8 cellular contexts compared by ENCODE assay signal in the genomic region with DNA sequence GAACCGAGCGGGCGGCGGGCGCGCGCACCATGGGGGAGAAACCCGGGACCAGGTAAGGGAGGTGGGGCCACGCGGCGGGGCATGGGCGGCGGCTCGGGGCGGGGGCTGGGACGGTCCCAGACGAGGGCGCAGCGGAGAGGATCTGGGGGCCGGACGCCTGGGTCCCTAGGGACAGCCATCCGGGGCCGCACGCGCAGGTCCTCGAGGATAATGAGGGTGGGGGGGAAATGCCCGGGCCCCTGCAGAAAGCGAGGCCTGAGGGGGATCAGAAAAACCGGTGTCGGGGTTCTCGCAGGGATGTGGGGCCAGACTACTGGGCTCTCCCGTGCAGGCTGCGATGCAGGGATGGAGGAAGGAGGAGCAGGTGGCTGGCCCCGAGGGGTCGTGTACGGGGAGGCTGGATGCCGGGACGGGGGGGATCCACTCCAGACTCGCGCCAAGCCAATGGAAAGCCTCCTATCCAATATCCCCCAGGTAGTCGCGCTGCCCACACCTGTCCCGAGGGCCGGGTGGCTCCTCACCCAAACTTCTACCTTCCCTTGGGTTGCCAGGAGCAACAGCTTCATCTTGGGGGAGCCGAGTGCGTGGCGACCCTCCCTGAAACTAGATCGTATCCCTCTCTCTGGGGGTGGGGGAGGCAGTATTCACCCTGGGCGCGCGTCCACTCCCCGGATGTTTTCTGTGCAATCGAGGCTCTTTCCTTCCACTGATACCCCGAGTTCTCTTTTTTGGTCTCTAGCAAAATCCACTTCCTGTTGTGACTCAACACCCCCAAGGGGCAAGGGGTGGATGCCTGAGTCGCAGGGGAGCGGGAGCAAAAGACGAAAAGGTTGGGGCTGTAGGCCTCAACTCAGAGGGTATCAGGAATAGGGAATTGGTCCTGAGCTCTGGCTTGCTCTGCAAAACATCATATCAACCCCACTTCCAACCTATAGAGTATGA. TPM values are rescaled to one million over a fixed set of nuclear protein-coding genes. Genes with fewer than 3 reads are reported as not detected.
DNase-seq lines count a peak whose midpoint lies in the region; ATAC-seq and TF ChIP-seq lines count a peak whose summit lies in the region.

No MANE protein-coding gene starts in this region.

- WGBS in mammary epithelial cell (ENCODE audit: low coverage, missing lambda C conversion rate), result 31% methylated on average over 11 of the region's 57 CpGs
- 7% methylated on average over 35 of the region's 57 CpGs for WGBS in right lobe of liver (ENCODE audit: insufficient coverage, low coverage, low lambda C conversion rate, missing lambda C conversion rate)

- TF ChIP-seq POLR2A in right lobe of liver (IDR thresholded peaks at IDR 0.05), result peak; percentile 14

- peak overlapping the region; percentile 95 for H3K4me2 ChIP-seq in mammary epithelial cell (ENCODE audit: insufficient read depth, low read depth, low read length)

- H3K4me1 ChIP-seq in mammary epithelial cell (ENCODE audit: insufficient read depth, low read length), result peaks cover 14% of the 10 kb centered on the region
- peaks cover 0 to 31% (median 16%) of the 10 kb centered on the region in 4 donors for H3K4me1 ChIP-seq in right lobe of liver

- H3K27ac ChIP-seq in C4-2B, result peak overlapping the region; percentile 72
- H3K27ac ChIP-seq in mammary epithelial cell (ENCODE audit: insufficient read depth, low read depth, low read length), result no peak overlapping the region
- peak overlapping the region; percentile 74 to 89 (median 77) for H3K27ac ChIP-seq in right lobe of liver

- CTCF ChIA-PET in mammary epithelial cell (lab: Charles Lee; ENCODE audit: low non-redundant PET), result no interaction called here

- peak; percentile 9 for ATAC-seq in HG02642 (IDR thresholded peaks at IDR 0.05; ENCODE audit: poor library complexity, unreplicated experiment)
- ATAC-seq in right lobe of liver, result peak in 1 of 4 donors; percentile 0
- ATAC-seq in HG02610 (IDR thresholded peaks at IDR 0.05; ENCODE audit: unreplicated experiment), result no peak

- H3K27me3 ChIP-seq in mammary epithelial cell (ENCODE audit: insufficient read depth, low read length) (no peaks in the 10 kb centered on the region), right lobe of liver (no peaks in the 10 kb centered on the region)

- H3K79me2 ChIP-seq in mammary epithelial cell (ENCODE audit: insufficient read depth, low read length), result peaks cover 5% of the 10 kb centered on the region

- H3K9me3 ChIP-seq in mammary epithelial cell (replicated peaks; ENCODE audit: insufficient read depth, low read length) (no peaks in the 10 kb centered on the region), right lobe of liver (no peaks in the 10 kb centered on the region)

- H3K4me3 ChIP-seq in mammary epithelial cell (replicated peaks in 1 of 3; ENCODE audit: insufficient read depth in 1 of 3, low read depth in 2 of 3, low read length in 3 of 3) (peak overlapping the region; percentile 50 to 63 (median 63)), right lobe of liver (peak overlapping the region; percentile 58 to 65 (median 58))

- intact Hi-C loops in mammary epithelial cell (cut with micrococcal nuclease) (loop anchor here (1.0 to 2.0 kb wide), 6 partner anchors 20 to 192 kb away; a partner anchor contains a TSS), right lobe of liver (cut with DNase I) (no loop called here)

- peak overlapping the region; percentile 81 for H2AFZ ChIP-seq in mammary epithelial cell (ENCODE audit: low read depth, low read length)

- peak overlapping the region; percentile 65 for H3K9ac ChIP-seq in mammary epithelial cell (ENCODE audit: insufficient read depth, low read length)

- DNase-seq in T-helper 22 cell (ENCODE audit: low read depth) (peak; percentile 40), mammary epithelial cell (no peak), right lobe of liver (peak in 2 of 3 donors; percentile 51 to 75), OCI-M1 (lab: John Stamatoyannopoulos, UW) (no peak)
- peak; percentile 13 to 61 (median 34) for DNase-seq in stimulated activated naive CD4-positive, alpha-beta T cell (lab: John Stamatoyannopoulos, UW)

- no peaks in the 10 kb centered on the region for H4K20me1 ChIP-seq in mammary epithelial cell (ENCODE audit: insufficient read depth, low read length)

- dilution Hi-C loops in mammary epithelial cell (cut with HindIII; ENCODE audit: low sequenced_read_pairs), result no loop called here

- TF ChIP-seq CTCF in C4-2B (conservative IDR thresholded peaks at IDR 0.05), result no peak
- no peak for TF ChIP-seq CTCF in mammary epithelial cell (conservative IDR thresholded peaks at IDR 0.05 in 1 of 2, IDR thresholded peaks at IDR 0.05 in 1 of 2; ENCODE audit: extremely low read depth in 1 of 2, insufficient read depth in 1 of 2, low read depth in 1 of 2, low read length in 2 of 2)
- no peak for TF ChIP-seq CTCF in right lobe of liver (IDR thresholded peaks at IDR 0.05)

- in situ Hi-C loops in mammary epithelial cell (cut with MboI; ENCODE audit: low sequenced_read_pairs in 2 of 2), result no loop called here

- BruUV-seq in mammary epithelial cell (replicated peaks; lab: Mats Ljungman, UMichigan), result no TSS peak

- H3K36me3 ChIP-seq in mammary epithelial cell (ENCODE audit: insufficient read depth, low read length), result no peaks in the 10 kb centered on the region
- no peaks in the 10 kb centered on the region for H3K36me3 ChIP-seq in right lobe of liver

RNA-seq across cellular contexts. Expression of a gene that starts 0.5 kb away (rescaled TPM):
- total RNA-seq in mammary epithelial cell (10 to 100 TPM in 1 of 2 donors, 1 to 10 TPM in 1; 3.5 to 14.4 TPM), right lobe of liver (10 to 100 TPM; 18.2 to 38.6 (median 23.9) TPM)
- polyA plus RNA-seq in mammary epithelial cell, result 14.6 TPM
- 23.4 TPM for polyA minus RNA-seq in mammary epithelial cell

RNA-seq across cellular contexts. Expression of a gene that starts 7.0 kb away (rescaled TPM):
- total RNA-seq in mammary epithelial cell, result 10 to 100 TPM; 29.0 to 56.6 TPM
- polyA plus RNA-seq in mammary epithelial cell, result 19.1 TPM
- 94.6 TPM for polyA minus RNA-seq in mammary epithelial cell
- 10 to 100 TPM; 11.5 to 22.2 (median 16.1) TPM for total RNA-seq in right lobe of liver

RNA-seq across cellular contexts. Expression of a gene that starts 20.3 kb away (rescaled TPM):
- 10 to 100 TPM; 12.7 to 16.4 TPM for total RNA-seq in mammary epithelial cell
- polyA plus RNA-seq in mammary epithelial cell, result 53.3 TPM
- 24.2 TPM for polyA minus RNA-seq in mammary epithelial cell
- total RNA-seq in right lobe of liver, result 10 to 100 TPM in 5 of 6 experiments, 1 to 10 TPM in 1; 10.0 to 21.1 (median 16.2) TPM

RNA-seq across cellular contexts. Expression of a gene that starts 28.7 kb away (rescaled TPM):
- total RNA-seq in mammary epithelial cell (under 1 TPM; 0.33 to 0.52 TPM), right lobe of liver (1 to 10 TPM in 5 of 6 experiments, under 1 TPM in 1; 0.70 to 6.5 (median 1.9) TPM)
- polyA plus RNA-seq in mammary epithelial cell, result 0.24 TPM
- polyA minus RNA-seq in mammary epithelial cell, result not detected

RNA-seq across cellular contexts. Expression of a gene that starts 28.8 kb away (rescaled TPM):
- total RNA-seq in mammary epithelial cell, result 10 to 100 TPM; 12.7 to 20.2 TPM
- 13.1 TPM for polyA plus RNA-seq in mammary epithelial cell
- 57.9 TPM for polyA minus RNA-seq in mammary epithelial cell
- 10 to 100 TPM; 13.3 to 69.6 (median 31.3) TPM for total RNA-seq in right lobe of liver

Comparison
In these comparisons a context has a peak if more than half of its experiments do, and no peak if none do; other contexts are left out.
1. DNase-seq: peak in T-helper 22 cell (single experiment), right lobe of liver (2 of 3) and stimulated activated naive CD4-positive, alpha-beta T cell (6 of 6); none in mammary epithelial cell (single experiment) and OCI-M1 (single experiment).